In genomic region chr2:28430790-28431418, GRCh38 we compare ENCODE assay signal across 26 cellular contexts. TPM values are rescaled to one million over a fixed set of nuclear protein-coding genes. Genes with fewer than 3 reads are reported as not detected.
DNase-seq lines count a peak whose midpoint lies in the region; ATAC-seq and TF ChIP-seq lines count a peak whose summit lies in the region.
"Had no signal": no experiment of that assay in that cellular context is flagged by ENCODE, and none has a peak within 500 bp of the region (broad histone marks: within the 10 kb centered on the region; RNA-seq: fewer than 3 reads in every experiment).

No MANE protein-coding gene starts in this region.

- no peaks in the 10 kb centered on the region for H3K27me3 Mint-ChIP-seq in activated CD4-positive, alpha-beta memory T cell treated with anti-CD3 and anti-CD28 coated beads, Interleukin-2, amount 10 ng/mL, durations not matched to agents 7 days and 5 days
- no peaks in the 10 kb centered on the region for H3K27me3 Mint-ChIP-seq in activated CD4-positive, alpha-beta memory T cell treated with anti-CD3 and anti-CD28 coated beads for 36 hours
- H3K27me3 Mint-ChIP-seq in CD8-positive, alpha-beta memory T cell = no peaks in the 10 kb centered on the region
- H3K27me3 Mint-ChIP-seq in dendritic cell treated with granulocyte-macrophage colony-stimulating factor and Interleukin-4, amounts not matched to agents 40 ng/mL and 50 ng/mL, for 4 days = no peaks in the 10 kb centered on the region
- no peaks in the 10 kb centered on the region for H3K27me3 Mint-ChIP-seq in activated naive CD8-positive, alpha-beta T cell treated with anti-CD3 and anti-CD28 coated beads for 36 hours
- H3K27me3 Mint-ChIP-seq: T-cell had no signal

- ATAC-seq in psoas muscle (peak in 3 of 4 donors; percentile 14 to 20 (median 17)), GM18867 (IDR thresholded peaks at IDR 0.05; ENCODE audit: unreplicated experiment) (no peak)
- ATAC-seq: lower lobe of right lung, Panc1 had no signal

- H3K4me1 ChIP-seq in CD8-positive, alpha-beta memory T cell (ENCODE audit: insufficient read depth, low read length) = no peaks in the 10 kb centered on the region
- no peaks in the 10 kb centered on the region for H3K4me1 ChIP-seq in psoas muscle
- H3K4me1 ChIP-seq: ascending aorta, BE2C, lower lobe of right lung, prostate gland had no signal

- 71 to 79% (median 72%) methylated on average over 6 of the region's 6 CpGs for WGBS in psoas muscle, 3 donors

- CTCF ChIA-PET in activated CD4-positive, alpha-beta memory T cell treated with anti-CD3 and anti-CD28 coated beads, Interleukin-2, amount 10 ng/mL, durations not matched to agents 7 days and 5 days (lab: Charles Lee) = interaction anchor here (1.0 to 1.4 kb wide), 5 partner anchors 15 to 677 kb away, joined by 3 read pairs; partner anchors contain the start of gene FOSL2
- CTCF ChIA-PET in activated CD4-positive, alpha-beta memory T cell treated with anti-CD3 and anti-CD28 coated beads for 36 hours (lab: Charles Lee) = no interaction called here
- CTCF ChIA-PET in CD8-positive, alpha-beta memory T cell (lab: Charles Lee) = no interaction called here

- peaks cover 81% of the 10 kb centered on the region for H3K4me1 Mint-ChIP-seq in activated CD4-positive, alpha-beta memory T cell treated with anti-CD3 and anti-CD28 coated beads, Interleukin-2, amount 10 ng/mL, durations not matched to agents 7 days and 5 days
- H3K4me1 Mint-ChIP-seq in activated CD4-positive, alpha-beta memory T cell treated with anti-CD3 and anti-CD28 coated beads for 36 hours (ENCODE audit: low read depth) = peaks cover 26% of the 10 kb centered on the region
- H3K4me1 Mint-ChIP-seq in CD8-positive, alpha-beta memory T cell = peaks cover 19 to 44% (median 42%) of the 10 kb centered on the region in 3 donors
- H3K4me1 Mint-ChIP-seq in dendritic cell treated with granulocyte-macrophage colony-stimulating factor and Interleukin-4, amounts not matched to agents 40 ng/mL and 50 ng/mL, for 4 days (ENCODE audit: low read depth) = peaks cover 92% of the 10 kb centered on the region
- H3K4me1 Mint-ChIP-seq in activated naive CD8-positive, alpha-beta T cell treated with anti-CD3 and anti-CD28 coated beads for 36 hours = peaks cover 12% of the 10 kb centered on the region

- no peaks in the 10 kb centered on the region for H3K9me3 ChIP-seq in CD8-positive, alpha-beta memory T cell (ENCODE audit: low read length)
- H3K9me3 ChIP-seq in psoas muscle = no peaks in the 10 kb centered on the region
- H3K9me3 ChIP-seq: ascending aorta, BE2C, prostate gland, SJCRH30 had no signal

- H3K27ac Mint-ChIP-seq in activated CD4-positive, alpha-beta memory T cell treated with anti-CD3 and anti-CD28 coated beads, Interleukin-2, amount 10 ng/mL, durations not matched to agents 7 days and 5 days = peak overlapping the region; percentile 85
- H3K27ac Mint-ChIP-seq in activated CD4-positive, alpha-beta memory T cell treated with anti-CD3 and anti-CD28 coated beads for 36 hours = no peak overlapping the region
- peak overlapping the region in 6 of 8 donors; percentile 74 to 90 (median 82) for H3K27ac Mint-ChIP-seq in CD8-positive, alpha-beta memory T cell
- H3K27ac Mint-ChIP-seq in dendritic cell treated with granulocyte-macrophage colony-stimulating factor and Interleukin-4, amounts not matched to agents 40 ng/mL and 50 ng/mL, for 4 days = peak overlapping the region; percentile 80
- no peak overlapping the region for H3K27ac Mint-ChIP-seq in activated naive CD8-positive, alpha-beta T cell treated with anti-CD3 and anti-CD28 coated beads for 36 hours

- peaks cover 13% of the 10 kb centered on the region for H3K9me3 Mint-ChIP-seq in activated CD4-positive, alpha-beta memory T cell treated with anti-CD3 and anti-CD28 coated beads, Interleukin-2, amount 10 ng/mL, durations not matched to agents 7 days and 5 days
- peaks cover 13% of the 10 kb centered on the region for H3K9me3 Mint-ChIP-seq in activated CD4-positive, alpha-beta memory T cell treated with anti-CD3 and anti-CD28 coated beads for 36 hours
- H3K9me3 Mint-ChIP-seq in CD8-positive, alpha-beta memory T cell = no peaks in the 10 kb centered on the region
- H3K9me3 Mint-ChIP-seq in dendritic cell treated with granulocyte-macrophage colony-stimulating factor and Interleukin-4, amounts not matched to agents 40 ng/mL and 50 ng/mL, for 4 days = peaks cover 8% of the 10 kb centered on the region
- H3K9me3 Mint-ChIP-seq in activated naive CD8-positive, alpha-beta T cell treated with anti-CD3 and anti-CD28 coated beads for 36 hours = peaks cover 3% of the 10 kb centered on the region

- POLR2A ChIA-PET in activated CD4-positive, alpha-beta memory T cell treated with anti-CD3 and anti-CD28 coated beads, Interleukin-2, amount 10 ng/mL, durations not matched to agents 7 days and 5 days (lab: Charles Lee) = interaction anchor here (0.7 to 3.0 kb wide), 4 partner anchors 9 to 23 kb away, joined by 3 to 14 read pairs (median 4); no protein-coding TSS in a partner anchor
- POLR2A ChIA-PET in activated CD4-positive, alpha-beta memory T cell treated with anti-CD3 and anti-CD28 coated beads for 36 hours (lab: Charles Lee) = no interaction called here
- POLR2A ChIA-PET in CD8-positive, alpha-beta memory T cell (lab: Charles Lee) = no interaction called here

- peaks cover 13% of the 10 kb centered on the region for H3K36me3 Mint-ChIP-seq in activated CD4-positive, alpha-beta memory T cell treated with anti-CD3 and anti-CD28 coated beads, Interleukin-2, amount 10 ng/mL, durations not matched to agents 7 days and 5 days (ENCODE audit: low read depth)
- H3K36me3 Mint-ChIP-seq in activated CD4-positive, alpha-beta memory T cell treated with anti-CD3 and anti-CD28 coated beads for 36 hours = no peaks in the 10 kb centered on the region
- no peaks in the 10 kb centered on the region for H3K36me3 Mint-ChIP-seq in CD8-positive, alpha-beta memory T cell
- no peaks in the 10 kb centered on the region for H3K36me3 Mint-ChIP-seq in dendritic cell treated with granulocyte-macrophage colony-stimulating factor and Interleukin-4, amounts not matched to agents 40 ng/mL and 50 ng/mL, for 4 days (ENCODE audit: low read depth)
- H3K36me3 Mint-ChIP-seq in activated naive CD8-positive, alpha-beta T cell treated with anti-CD3 and anti-CD28 coated beads for 36 hours = no peaks in the 10 kb centered on the region
- H3K36me3 Mint-ChIP-seq: T-cell had no signal

- TF ChIP-seq CTCF in psoas muscle (IDR thresholded peaks at IDR 0.05) = no peak

- DNase-seq in activated CD4-positive, alpha-beta memory T cell treated with anti-CD3 and anti-CD28 coated beads, Interleukin-2, amount 10 ng/mL, durations not matched to agents 7 days and 5 days = no peak
- no peak for DNase-seq in activated CD4-positive, alpha-beta memory T cell treated with anti-CD3 and anti-CD28 coated beads for 36 hours
- no peak for DNase-seq in CD8-positive, alpha-beta memory T cell
- DNase-seq in psoas muscle (peak in 1 of 2 donors; percentile 24), amniotic stem cell (lab: John Stamatoyannopoulos, UW) (no peak)
- DNase-seq in activated naive CD8-positive, alpha-beta T cell treated with anti-CD3 and anti-CD28 coated beads for 36 hours = no peak
- DNase-seq: activated CD4-positive, alpha-beta T cell treated with anti-CD3 and anti-CD28 coated beads for 48 hours; activated naive CD4-positive, alpha-beta T cell treated with Interleukin-2 at 50 U/mL for 16 hours; BE2C; caudate nucleus; DMS79 treated with DMSO at 0.1 percent for 48 hours; dorsolateral prefrontal cortex; Kasumi-1; lower lobe of right lung; NCI-H187 treated with DMSO at 0.1 percent for 48 hours; NCI-H526; SJCRH30; small intestine; stimulated activated CD4-positive, alpha-beta T cell treated with anti-CD3 and anti-CD28 coated beads, Interleukin-2, amount 100 ng/mL, for 24 hours; substantia nigra; T-cell had no signal

- no peak overlapping the region for H3K4me3 Mint-ChIP-seq in activated CD4-positive, alpha-beta memory T cell treated with anti-CD3 and anti-CD28 coated beads, Interleukin-2, amount 10 ng/mL, durations not matched to agents 7 days and 5 days
- H3K4me3 Mint-ChIP-seq in activated CD4-positive, alpha-beta memory T cell treated with anti-CD3 and anti-CD28 coated beads for 36 hours = no peak overlapping the region
- peak overlapping the region in 4 of 7 donors; percentile 20 to 66 (median 36) for H3K4me3 Mint-ChIP-seq in CD8-positive, alpha-beta memory T cell
- no peak overlapping the region for H3K4me3 Mint-ChIP-seq in dendritic cell treated with granulocyte-macrophage colony-stimulating factor and Interleukin-4, amounts not matched to agents 40 ng/mL and 50 ng/mL, for 4 days
- H3K4me3 Mint-ChIP-seq in activated naive CD8-positive, alpha-beta T cell treated with anti-CD3 and anti-CD28 coated beads for 36 hours = no peak overlapping the region
- H3K4me3 Mint-ChIP-seq: T-cell had no signal

- no peak overlapping the region for H3K27ac ChIP-seq in CD8-positive, alpha-beta memory T cell (ENCODE audit: low read depth, low read length)
- H3K27ac ChIP-seq in psoas muscle = no peak overlapping the region
- H3K27ac ChIP-seq: ascending aorta, dorsolateral prefrontal cortex, lower lobe of right lung, prostate gland, SJCRH30 had no signal

- intact Hi-C loops in activated CD4-positive, alpha-beta memory T cell treated with anti-CD3 and anti-CD28 coated beads for 36 hours (cut with micrococcal nuclease) = no loop called here
- intact Hi-C loops in dendritic cell treated with granulocyte-macrophage colony-stimulating factor and Interleukin-4, amounts not matched to agents 40 ng/mL and 50 ng/mL, for 4 days (cut with micrococcal nuclease) = no loop called here
- intact Hi-C loops in psoas muscle (cut with DNase I) = no loop called here

- H3K4me3 ChIP-seq in CD8-positive, alpha-beta memory T cell (ENCODE audit: low read length) = no peak overlapping the region
- no peak overlapping the region for H3K4me3 ChIP-seq in psoas muscle
- H3K4me3 ChIP-seq: ascending aorta, dorsolateral prefrontal cortex, lower lobe of right lung, prostate gland, SJCRH30 had no signal

- H3K27me3 ChIP-seq in CD8-positive, alpha-beta memory T cell (ENCODE audit: insufficient read depth, low read length, poor library complexity, severe bottlenecking) = no peaks in the 10 kb centered on the region
- no peaks in the 10 kb centered on the region for H3K27me3 ChIP-seq in psoas muscle (ENCODE audit: insufficient read depth in 3 of 3, low read length in 2 of 3)
- H3K27me3 ChIP-seq: ascending aorta, BE2C, dorsolateral prefrontal cortex, SJCRH30 had no signal

- H3K36me3 ChIP-seq in CD8-positive, alpha-beta memory T cell (ENCODE audit: insufficient read depth, low read length) = no peaks in the 10 kb centered on the region
- no peaks in the 10 kb centered on the region for H3K36me3 ChIP-seq in psoas muscle (ENCODE audit: insufficient read depth in 1 of 2, low read depth in 1 of 2)
- H3K36me3 ChIP-seq: ascending aorta, BE2C, lower lobe of right lung, prostate gland, SJCRH30 had no signal

RNA-seq across cellular contexts. Expression of gene FOSL2, which starts 38.2 kb away (rescaled TPM):
- total RNA-seq in activated CD4-positive, alpha-beta memory T cell treated with anti-CD3 and anti-CD28 coated beads, Interleukin-2, amount 10 ng/mL, durations not matched to agents 7 days and 5 days = 100 to 1,000 TPM in 1 of 2 experiments, 10 to 100 TPM in 1; 96.4 to 100 TPM
- total RNA-seq in activated CD4-positive, alpha-beta memory T cell treated with anti-CD3 and anti-CD28 coated beads for 36 hours = 100 to 1,000 TPM; 172 to 182 TPM
- total RNA-seq in CD8-positive, alpha-beta memory T cell = 10 to 100 TPM; 46.2 to 47.3 TPM
- 14.1 TPM for polyA plus RNA-seq in CD8-positive, alpha-beta memory T cell
- total RNA-seq in psoas muscle = 100 to 1,000 TPM in 3 of 4 donors, 10 to 100 TPM in 1; 52.2 to 278 (median 192) TPM
- polyA plus RNA-seq in psoas muscle = 10 to 100 TPM; 20.1 to 74.7 (median 72.1) TPM
- total RNA-seq in activated naive CD8-positive, alpha-beta T cell treated with anti-CD3 and anti-CD28 coated beads for 36 hours = 10 to 100 TPM; 32.5 to 39.4 TPM

Comparison
In these comparisons a context has a peak if more than half of its experiments do, and no peak if none do; other contexts are left out.
1. H3K27ac Mint-ChIP-seq: peak in activated CD4-positive, alpha-beta memory T cell treated with anti-CD3 and anti-CD28 coated beads, Interleukin-2, amount 10 ng/mL, durations not matched to agents 7 days and 5 days (single experiment), CD8-positive, alpha-beta memory T cell (6 of 8) and dendritic cell treated with granulocyte-macrophage colony-stimulating factor and Interleukin-4, amounts not matched to agents 40 ng/mL and 50 ng/mL, for 4 days (single experiment); none in activated CD4-positive, alpha-beta memory T cell treated with anti-CD3 and anti-CD28 coated beads for 36 hours (single experiment) and activated naive CD8-positive, alpha-beta T cell treated with anti-CD3 and anti-CD28 coated beads for 36 hours (single experiment).
2. H3K4me3 Mint-ChIP-seq: peak in CD8-positive, alpha-beta memory T cell (4 of 7); none in activated CD4-positive, alpha-beta memory T cell treated with anti-CD3 and anti-CD28 coated beads, Interleukin-2, amount 10 ng/mL, durations not matched to agents 7 days and 5 days (single experiment), activated CD4-positive, alpha-beta memory T cell treated with anti-CD3 and anti-CD28 coated beads for 36 hours (single experiment), dendritic cell treated with granulocyte-macrophage colony-stimulating factor and Interleukin-4, amounts not matched to agents 40 ng/mL and 50 ng/mL, for 4 days (single experiment) and activated naive CD8-positive, alpha-beta T cell treated with anti-CD3 and anti-CD28 coated beads for 36 hours (single experiment).